9 cellular contexts compared by ENCODE assay signal in the genomic region with DNA sequence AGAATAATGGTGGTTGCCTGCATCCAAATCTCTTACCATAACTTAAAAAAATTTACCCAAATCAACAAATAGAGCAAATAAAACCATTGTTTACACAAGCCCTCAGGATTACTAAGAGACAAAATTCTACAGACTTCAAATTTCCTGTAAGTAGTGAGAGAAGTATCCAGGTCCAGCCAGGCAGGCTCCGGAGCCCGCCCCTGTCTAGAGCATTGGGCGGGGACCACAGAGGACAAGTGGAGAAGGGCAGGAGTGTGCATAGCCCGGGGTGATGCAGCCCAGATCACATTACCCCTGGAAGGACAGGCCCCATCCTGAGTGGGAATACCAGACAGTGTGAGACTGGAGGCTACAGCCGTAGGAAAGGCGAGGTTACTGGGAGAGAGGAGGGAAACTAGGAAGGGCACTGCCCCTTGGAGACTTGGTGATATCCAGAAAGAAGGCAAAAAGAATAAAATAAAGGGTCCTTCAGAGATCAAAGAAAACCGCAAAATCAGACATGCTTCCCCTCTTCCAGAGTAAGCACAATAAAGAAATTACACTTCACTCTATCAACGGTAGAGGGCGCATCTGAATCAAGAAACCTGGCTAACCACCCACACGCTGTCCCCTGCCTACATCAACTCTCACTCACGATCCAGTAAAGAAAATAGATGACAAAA. TPM values are rescaled to one million over a fixed set of nuclear protein-coding genes. Genes with fewer than 3 reads are reported as not detected.
A peak's percentile ranks its signal among the peaks of the same experiment; 100 is the strongest.
DNase-seq lines count a peak whose midpoint lies in the region; ATAC-seq, FAIRE-seq and TF ChIP-seq lines count a peak whose summit lies in the region.
"Had no signal": no experiment of that assay in that cellular context is flagged by ENCODE, and none has a peak within 500 bp of the region (broad histone marks: within the 10 kb centered on the region; RNA-seq: fewer than 3 reads in every experiment).

No MANE protein-coding gene starts in this region.

- H3K9me3 Mint-ChIP-seq in activated B cell treated with CpG ODN at 0.5 μM for 24 hours, result peaks cover 8% of the 10 kb centered on the region

- no peak overlapping the region for H3K4me3 Mint-ChIP-seq in activated B cell treated with CpG ODN at 0.5 μM for 24 hours

- FAIRE-seq in H54 (lab: Jason Lieb, UNC), result no peak
- FAIRE-seq: TTC549 had no signal

- H3K4me1 Mint-ChIP-seq in activated B cell treated with CpG ODN at 0.5 μM for 24 hours, result peaks cover 22% of the 10 kb centered on the region

- peak; percentile 59 for DNase-seq in COLO668 (lab: John Stamatoyannopoulos, UW; ENCODE audit: unreplicated experiment)
- peak; percentile 53 for DNase-seq in H54 (ENCODE audit: insufficient read length, low spot score)
- DNase-seq in NCI-H2196 treated with DMSO at 0.1 percent for 48 hours (lab: John Stamatoyannopoulos, UW; ENCODE audit: unreplicated experiment), result peak; percentile 91
- DNase-seq in activated B cell treated with CpG ODN at 0.5 μM for 24 hours, result no peak
- peak; percentile 66 for DNase-seq in foreskin melanocyte
- peak in 42 of 56 donors; percentile 13 to 76 (median 40) for DNase-seq in nucleus accumbens (lab: John Stamatoyannopoulos, UW)

- POLR2A ChIA-PET in activated B cell treated with CpG ODN at 0.5 μM for 24 hours (lab: Charles Lee), result no interaction called here

- ATAC-seq in activated B cell treated with CpG ODN at 0.5 μM for 24 hours (ENCODE audit: low read depth) (peak; percentile 71), HG02798 (IDR thresholded peaks at IDR 0.05; ENCODE audit: poor library complexity, unreplicated experiment) (no peak), GM18873 (IDR thresholded peaks at IDR 0.05; ENCODE audit: low FRiP score, unreplicated experiment) (no peak)

- no peaks in the 10 kb centered on the region for H3K27me3 Mint-ChIP-seq in activated B cell treated with CpG ODN at 0.5 μM for 24 hours

- no peak overlapping the region for H3K27ac Mint-ChIP-seq in activated B cell treated with CpG ODN at 0.5 μM for 24 hours

- no peak for TF ChIP-seq CTCF in activated B cell treated with CpG ODN at 0.5 μM for 24 hours (IDR thresholded peaks at IDR 0.05)

- no peak for TF ChIP-seq POLR2A in H54 (IDR thresholded peaks at IDR 0.05; ENCODE audit: low read depth, low read length)

- intact Hi-C loops in activated B cell treated with CpG ODN at 0.5 μM for 24 hours (cut with micrococcal nuclease), result loop anchor here (1.0 to 2.0 kb wide), 4 partner anchors 44 to 211 kb away; no protein-coding TSS in a partner anchor

- no peaks in the 10 kb centered on the region for H3K36me3 Mint-ChIP-seq in activated B cell treated with CpG ODN at 0.5 μM for 24 hours (ENCODE audit: low read depth)

- CTCF ChIA-PET in activated B cell treated with CpG ODN at 0.5 μM for 24 hours (lab: Charles Lee), result interaction anchor here (0.7 to 5.6 kb wide), 14 partner anchors 12 to 212 kb away, joined by 3 to 43 read pairs (median 3); no protein-coding TSS in a partner anchor

RNA-seq across cellular contexts. Expression of gene RIN2, which starts 26.6 kb away (rescaled TPM):
- 0.46 and 0.75 TPM in 2 replicates for total RNA-seq in activated B cell treated with CpG ODN at 0.5 μM for 24 hours
